Comparison of ENCODE assay signal across 26 cellular contexts in the genomic region with DNA sequence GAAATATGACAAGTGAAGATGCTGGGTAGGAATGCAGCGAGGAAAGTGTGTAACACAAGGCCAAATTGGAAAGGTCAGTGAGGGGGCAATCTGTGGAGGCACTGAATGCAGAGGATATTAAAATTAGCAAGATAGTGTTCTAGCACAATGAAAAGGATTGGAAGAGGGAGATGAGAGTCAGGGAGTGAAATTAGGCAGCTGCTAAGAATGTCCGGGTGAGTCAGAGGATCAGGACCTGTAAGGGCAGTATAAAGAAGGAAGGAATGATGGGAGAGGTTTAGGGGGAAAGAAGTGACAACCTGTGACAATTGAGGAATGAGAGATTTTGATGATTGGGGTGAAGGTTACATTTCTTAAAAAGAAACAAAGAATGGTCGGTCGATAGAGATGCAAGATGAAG.
"Had no signal": no experiment of that assay in that cellular context is flagged by ENCODE, and none has a peak within 500 bp of the region (broad histone marks: within the 10 kb centered on the region; RNA-seq: fewer than 3 reads in every experiment).

No MANE protein-coding gene starts in this region.

- DNase-seq: dorsolateral prefrontal cortex; effector CD4-positive, alpha-beta T cell; esophagus squamous epithelium; foreskin melanocyte; hypothalamus; immature natural killer cell; naive B cell; right cardiac atrium; sigmoid colon; spleen; stimulated activated CD4-positive, alpha-beta T cell treated with anti-CD3 and anti-CD28 coated beads, Interleukin-4, amount 100 ng/mL, for 4 hours; upper lobe of left lung; uterus had no signal

- H3K4me1 Mint-ChIP-seq: immature natural killer cell, neural progenitor cell had no signal

- H3K4me3 Mint-ChIP-seq: immature natural killer cell; memory B cell; naive B cell; natural killer cell treated with Interleukin-12 subunit alpha and Interleukin-12 subunit beta and Interleukin-15 and Interleukin-18, amount 100 ng/mL, for 72 hours; neural progenitor cell; stimulated activated memory B cell treated with anti-CD40 and anti-IgM and Interleukin-4, amounts not matched to agents 10 μg/mL and 1 μg/mL and 100 μg/mL, for 72 hours; stimulated activated naive CD8-positive, alpha-beta T cell treated with anti-CD3 and anti-CD28 coated beads, Interleukin-15, Interleukin-2, amounts not matched to agents 100 ng/mL and 50 ng/mL, for 24 hours had no signal

- H3K9ac ChIP-seq: neural progenitor cell had no signal

- H3K27ac Mint-ChIP-seq: memory B cell; natural killer cell treated with Interleukin-12 subunit alpha and Interleukin-12 subunit beta and Interleukin-15 and Interleukin-18, amount 100 ng/mL, for 72 hours; neural progenitor cell; stimulated activated memory B cell treated with anti-CD40 and anti-IgM and Interleukin-4, amounts not matched to agents 10 μg/mL and 1 μg/mL and 100 μg/mL, for 72 hours; stimulated activated naive CD8-positive, alpha-beta T cell treated with anti-CD3 and anti-CD28 coated beads, Interleukin-15, Interleukin-2, amounts not matched to agents 100 ng/mL and 50 ng/mL, for 24 hours had no signal

- H3K9me3 ChIP-seq: esophagus squamous epithelium, prostate gland, thoracic aorta, upper lobe of left lung, uterus had no signal

- H3K27ac ChIP-seq: dorsolateral prefrontal cortex, esophagus squamous epithelium, neural progenitor cell, prostate gland, sigmoid colon, skin epidermis, spleen, thoracic aorta, tibial nerve, upper lobe of left lung, uterus had no signal

- H3K36me3 ChIP-seq: prostate gland, uterus had no signal

- H3K27me3 Mint-ChIP-seq: memory B cell; naive B cell; natural killer cell treated with Interleukin-12 subunit alpha and Interleukin-12 subunit beta and Interleukin-15 and Interleukin-18, amount 100 ng/mL, for 72 hours; stimulated activated memory B cell treated with anti-CD40 and anti-IgM and Interleukin-4, amounts not matched to agents 10 μg/mL and 1 μg/mL and 100 μg/mL, for 72 hours; stimulated activated naive CD8-positive, alpha-beta T cell treated with anti-CD3 and anti-CD28 coated beads, Interleukin-15, Interleukin-2, amounts not matched to agents 100 ng/mL and 50 ng/mL, for 24 hours had no signal

- H3K4me3 ChIP-seq: dorsolateral prefrontal cortex, esophagus squamous epithelium, lung, neural progenitor cell, prostate gland, sigmoid colon, skin epidermis, spleen, thoracic aorta, tibial nerve, upper lobe of left lung, uterus had no signal

- H3K9me3 Mint-ChIP-seq: immature natural killer cell; natural killer cell treated with Interleukin-12 subunit alpha and Interleukin-12 subunit beta and Interleukin-15 and Interleukin-18, amount 100 ng/mL, for 72 hours had no signal

- H3K4me2 ChIP-seq: neural progenitor cell had no signal

- H3K4me1 ChIP-seq: neural progenitor cell, prostate gland, sigmoid colon, spleen, tibial nerve, upper lobe of left lung, uterus had no signal

- ATAC-seq: left lobe of liver; natural killer cell treated with Interleukin-12 subunit alpha and Interleukin-12 subunit beta and Interleukin-15 and Interleukin-18, amount 100 ng/mL, for 72 hours; right cardiac atrium; stimulated activated memory B cell treated with anti-CD40 and anti-IgM and Interleukin-4, amounts not matched to agents 10 μg/mL and 1 μg/mL and 100 μg/mL, for 72 hours had no signal

- H3K27me3 ChIP-seq: dorsolateral prefrontal cortex, esophagus squamous epithelium, neural progenitor cell, sigmoid colon, spleen, tibial nerve, upper lobe of left lung, uterus had no signal

- H2AFZ ChIP-seq: neural progenitor cell had no signal

- FAIRE-seq: colon, keratinocyte had no signal
